ENCODE assay signal across 14 cellular contexts in genomic region chr13:97319088-97319487, GRCh38.
DNase-seq lines count a peak whose midpoint lies in the region; ATAC-seq and TF ChIP-seq lines count a peak whose summit lies in the region.
"Had no signal": no experiment of that assay in that cellular context is flagged by ENCODE, and none has a peak within 500 bp of the region (broad histone marks: within the 10 kb centered on the region; RNA-seq: fewer than 3 reads in every experiment).

No MANE protein-coding gene starts in this region.

- H3K27ac Mint-ChIP-seq in natural killer cell: peak overlapping the region; percentile 58 to 72
- H3K27ac Mint-ChIP-seq: activated CD8-positive, alpha-beta T cell treated with anti-CD3 and anti-CD28 coated beads for 36 hours had no signal

- TF ChIP-seq POLR2A in upper lobe of left lung (IDR thresholded peaks at IDR 0.05): no peak

- peak overlapping the region in 3 of 4 donors; percentile 27 to 54 (median 51) for H3K27ac ChIP-seq in upper lobe of left lung
- H3K27ac ChIP-seq: testis had no signal

- H3K4me1 ChIP-seq in upper lobe of left lung: peaks cover 8 to 36% (median 23%) of the 10 kb centered on the region in 4 donors

- H3K27me3 ChIP-seq in upper lobe of left lung: no peaks in the 10 kb centered on the region
- H3K27me3 ChIP-seq: Peyer's patch, testis had no signal

- intact Hi-C loops in natural killer cell (cut with micrococcal nuclease): no loop called here

- H3K4me3 ChIP-seq in upper lobe of left lung: no peak overlapping the region
- H3K4me3 ChIP-seq: Peyer's patch, testis had no signal

- no peaks in the 10 kb centered on the region for H3K36me3 Mint-ChIP-seq in natural killer cell

- WGBS in upper lobe of left lung, 2 donors: 71 to 78% methylated on average over 6 of the region's 6 CpGs

- H3K9me3 Mint-ChIP-seq in natural killer cell: no peaks in the 10 kb centered on the region
- H3K9me3 Mint-ChIP-seq: activated CD8-positive, alpha-beta T cell treated with anti-CD3 and anti-CD28 coated beads for 36 hours had no signal

- ATAC-seq in natural killer cell (no peak), upper lobe of left lung (ENCODE audit: low FRiP score in 2 of 2) (peak in 1 of 2 donors; percentile 29), HG02610 (IDR thresholded peaks at IDR 0.05; ENCODE audit: unreplicated experiment) (no peak), GM21528 (IDR thresholded peaks at IDR 0.05; ENCODE audit: low FRiP score, unreplicated experiment) (no peak)
- ATAC-seq: activated CD8-positive, alpha-beta T cell treated with anti-CD3 and anti-CD28 coated beads for 36 hours had no signal

- DNase-seq in NCI-H82 (lab: John Stamatoyannopoulos, UW) (peak; percentile 32), NCI-H82 treated with DMSO at 0.1 percent for 48 hours (lab: John Stamatoyannopoulos, UW; ENCODE audit: unreplicated experiment) (no peak), globus pallidus (ENCODE audit: low spot score) (peak; percentile 69), natural killer cell (no peak), upper lobe of left lung (no peak)
- DNase-seq in stimulated activated CD4-positive, alpha-beta T cell treated with anti-CD3 and anti-CD28 coated beads, Interleukin-2, amount 100 ng/mL, for 48 hours: no peak
- DNase-seq: 8988T; activated CD8-positive, alpha-beta T cell treated with anti-CD3 and anti-CD28 coated beads for 36 hours; activated effector memory CD4-positive, alpha-beta T cell treated with anti-CD3 and anti-CD28 coated beads, Interleukin-2, amount 50 U/mL, for 16 hours; NCI-H1092 treated with DMSO at 0.1 percent for 48 hours; Peyer's patch; testis had no signal

- TF ChIP-seq CTCF in natural killer cell (IDR thresholded peaks at IDR 0.05): no peak
- TF ChIP-seq CTCF in upper lobe of left lung (IDR thresholded peaks at IDR 0.05): no peak

- no peaks in the 10 kb centered on the region for H3K9me3 ChIP-seq in upper lobe of left lung
- H3K9me3 ChIP-seq: Peyer's patch, testis had no signal

- no peaks in the 10 kb centered on the region for H3K36me3 ChIP-seq in upper lobe of left lung
- H3K36me3 ChIP-seq: Peyer's patch had no signal

- no peak overlapping the region for H3K4me3 Mint-ChIP-seq in natural killer cell
- H3K4me3 Mint-ChIP-seq: activated CD8-positive, alpha-beta T cell treated with anti-CD3 and anti-CD28 coated beads for 36 hours had no signal

- H3K4me1 Mint-ChIP-seq in natural killer cell: peaks cover 39 to 71% of the 10 kb centered on the region in 2 donors

- H3K27me3 Mint-ChIP-seq in natural killer cell (ENCODE audit: low read depth in 2 of 2): no peaks in the 10 kb centered on the region
- H3K27me3 Mint-ChIP-seq: activated CD8-positive, alpha-beta T cell treated with anti-CD3 and anti-CD28 coated beads for 36 hours had no signal

- TF ChIP-seq EP300 in upper lobe of left lung (IDR thresholded peaks at IDR 0.05): no peak

Comparison
In these comparisons a context has a peak if more than half of its experiments do, and no peak if none do; other contexts are left out.
1. DNase-seq: peak in NCI-H82 (single experiment) and globus pallidus (single experiment); none in NCI-H82 treated with DMSO at 0.1 percent for 48 hours (single experiment), natural killer cell (single experiment), upper lobe of left lung (0 of 2) and stimulated activated CD4-positive, alpha-beta T cell treated with anti-CD3 and anti-CD28 coated beads, Interleukin-2, amount 100 ng/mL, for 48 hours (0 of 2).